In the genomic region with DNA sequence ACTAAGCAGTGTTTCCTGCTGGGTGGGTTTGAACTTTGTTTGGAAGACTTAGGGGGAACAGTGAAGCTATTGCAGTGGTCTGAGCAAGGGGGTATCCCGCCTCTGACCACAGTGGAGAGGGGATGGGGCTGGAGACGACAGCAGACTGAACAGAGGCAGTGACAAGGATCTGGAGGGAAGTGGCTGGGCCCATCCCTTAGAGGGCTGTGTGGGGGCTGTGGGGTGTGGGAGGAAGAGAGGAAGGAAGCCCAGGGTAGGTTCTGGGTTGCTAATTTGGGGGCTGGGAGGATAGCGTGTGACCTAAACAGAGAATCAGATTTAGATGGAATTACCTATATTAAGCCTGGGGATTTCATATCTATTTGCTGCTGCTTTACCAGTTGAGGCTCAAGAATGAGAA, we compare ENCODE assay signal across 14 cellular contexts.
DNase-seq lines count a peak whose midpoint lies in the region; ATAC-seq and TF ChIP-seq lines count a peak whose summit lies in the region.
"Had no signal": no experiment of that assay in that cellular context is flagged by ENCODE, and none has a peak within 500 bp of the region (broad histone marks: within the 10 kb centered on the region; RNA-seq: fewer than 3 reads in every experiment).

No MANE protein-coding gene starts in this region.

- H3K9me3 ChIP-seq in T-helper 17 cell (ENCODE audit: control insufficient read depth, low read length, poor library complexity, severe bottlenecking) (no peaks in the 10 kb centered on the region), ovary (no peaks in the 10 kb centered on the region)
- H3K9me3 ChIP-seq: gastroesophageal sphincter had no signal

- TF ChIP-seq POLR2A in ovary (IDR thresholded peaks at IDR 0.05) = no peak

- intact Hi-C loops in activated CD4-positive, alpha-beta T cell treated with anti-CD3 and anti-CD28 coated beads for 36 hours (cut with DNase I, micrococcal nuclease) = no loop called here
- intact Hi-C loops in natural killer cell (cut with micrococcal nuclease) = no loop called here
- intact Hi-C loops in ovary (cut with DNase I) = loop anchor here in 2 of 4 donors (5.0 to 10.0 kb wide), 2 partner anchors 74 to 136 kb away; partner anchors contain the start of gene BMAL1 (in 1 of the 2)

- no peaks in the 10 kb centered on the region for H3K4me1 ChIP-seq in ovary (ENCODE audit: insufficient read depth)

- peaks cover 4% of the 10 kb centered on the region for H3K36me3 Mint-ChIP-seq in activated CD4-positive, alpha-beta T cell treated with anti-CD3 and anti-CD28 coated beads for 36 hours (ENCODE audit: low read depth)
- H3K36me3 Mint-ChIP-seq in T-helper 17 cell (ENCODE audit: low read depth) = peaks cover 21% of the 10 kb centered on the region
- no peaks in the 10 kb centered on the region for H3K36me3 Mint-ChIP-seq in natural killer cell

- WGBS in ovary, 3 donors = 85 to 93% (median 85%) methylated on average over 3 of the region's 3 CpGs

- no peak for DNase-seq in activated CD4-positive, alpha-beta T cell treated with anti-CD3 and anti-CD28 coated beads for 36 hours
- no peak for DNase-seq in activated CD4-positive, alpha-beta T cell treated with anti-CD3 and anti-CD28 coated beads, Interleukin-2, amount 50 U/mL, for 1 hour
- DNase-seq in T-helper 17 cell (no peak), natural killer cell (no peak), ovary (no peak), NOMO-1 treated with DMSO at 0.1 percent for 48 hours (lab: John Stamatoyannopoulos, UW; ENCODE audit: unreplicated experiment) (no peak)
- no peak for DNase-seq in activated CD4-positive, CD25-positive, alpha-beta regulatory T cell treated with anti-CD3 and anti-CD28 coated beads, Interleukin-2, amount 50 U/mL, for 72 hours
- DNase-seq: effector CD4-positive, alpha-beta T cell; left cardiac atrium; NCI-H1417 treated with DMSO at 0.1 percent for 48 hours; NCI-H524 had no signal

- CTCF ChIA-PET in activated CD4-positive, alpha-beta T cell treated with anti-CD3 and anti-CD28 coated beads for 36 hours (lab: Charles Lee) = interaction anchor here (1.8 kb wide), 1 partner anchor 8 kb away, joined by 5 read pairs; no protein-coding TSS in a partner anchor

- no peak for TF ChIP-seq EP300 in ovary (IDR thresholded peaks at IDR 0.05)

- H3K27me3 ChIP-seq in ovary = no peaks in the 10 kb centered on the region
- H3K27me3 ChIP-seq: gastroesophageal sphincter had no signal

- no peaks in the 10 kb centered on the region for H3K9me3 Mint-ChIP-seq in activated CD4-positive, alpha-beta T cell treated with anti-CD3 and anti-CD28 coated beads for 36 hours (ENCODE audit: low read depth)
- no peaks in the 10 kb centered on the region for H3K9me3 Mint-ChIP-seq in natural killer cell

- H3K4me3 ChIP-seq in ovary = no peak overlapping the region
- H3K4me3 ChIP-seq: gastroesophageal sphincter, skin epidermis had no signal

- peak overlapping the region; percentile 32 for H3K27ac Mint-ChIP-seq in activated CD4-positive, alpha-beta T cell treated with anti-CD3 and anti-CD28 coated beads for 36 hours
- H3K27ac Mint-ChIP-seq in T-helper 17 cell = peak overlapping the region; percentile 95
- H3K27ac Mint-ChIP-seq in natural killer cell = peak overlapping the region; percentile 75 to 89

- TF ChIP-seq CTCF in natural killer cell (IDR thresholded peaks at IDR 0.05) (no peak), ovary (IDR thresholded peaks at IDR 0.05) (no peak)

- H3K27ac ChIP-seq in ovary = no peak overlapping the region
- H3K27ac ChIP-seq: gastroesophageal sphincter, skin epidermis had no signal

- H3K27me3 Mint-ChIP-seq in activated CD4-positive, alpha-beta T cell treated with anti-CD3 and anti-CD28 coated beads for 36 hours = no peaks in the 10 kb centered on the region
- no peaks in the 10 kb centered on the region for H3K27me3 Mint-ChIP-seq in T-helper 17 cell
- no peaks in the 10 kb centered on the region for H3K27me3 Mint-ChIP-seq in natural killer cell (ENCODE audit: low read depth in 2 of 2)

- POLR2A ChIA-PET in activated CD4-positive, alpha-beta T cell treated with anti-CD3 and anti-CD28 coated beads for 36 hours (lab: Charles Lee) = no interaction called here

- no peak for ATAC-seq in activated CD4-positive, alpha-beta T cell treated with anti-CD3 and anti-CD28 coated beads for 36 hours
- ATAC-seq in GM21528 (IDR thresholded peaks at IDR 0.05; ENCODE audit: low FRiP score, unreplicated experiment) (peak; percentile 35), T-helper 17 cell (peak; percentile 35), natural killer cell (peak in 1 of 3 donors; percentile 33)
- ATAC-seq: gastroesophageal sphincter had no signal

- no peaks in the 10 kb centered on the region for H3K36me3 ChIP-seq in ovary

- H3K4me1 Mint-ChIP-seq in activated CD4-positive, alpha-beta T cell treated with anti-CD3 and anti-CD28 coated beads for 36 hours = peaks cover 21% of the 10 kb centered on the region
- H3K4me1 Mint-ChIP-seq in T-helper 17 cell (peaks cover 54% of the 10 kb centered on the region), natural killer cell (peaks cover 78% of the 10 kb centered on the region in 2 donors)

- H3K4me3 Mint-ChIP-seq in activated CD4-positive, alpha-beta T cell treated with anti-CD3 and anti-CD28 coated beads for 36 hours = no peak overlapping the region
- H3K4me3 Mint-ChIP-seq in T-helper 17 cell = peak overlapping the region; percentile 70
- H3K4me3 Mint-ChIP-seq in natural killer cell = peak overlapping the region; percentile 47

Comparison
In these comparisons a context has a peak if more than half of its experiments do, and no peak if none do; other contexts are left out.
1. H3K27ac Mint-ChIP-seq: peak in every context shown above with its lines; median percentile 95 in T-helper 17 cell; 82 in natural killer cell; 32 in activated CD4-positive, alpha-beta T cell treated with anti-CD3 and anti-CD28 coated beads for 36 hours.